Comparison of ENCODE assay signal across 1 cellular context in the genomic region with DNA sequence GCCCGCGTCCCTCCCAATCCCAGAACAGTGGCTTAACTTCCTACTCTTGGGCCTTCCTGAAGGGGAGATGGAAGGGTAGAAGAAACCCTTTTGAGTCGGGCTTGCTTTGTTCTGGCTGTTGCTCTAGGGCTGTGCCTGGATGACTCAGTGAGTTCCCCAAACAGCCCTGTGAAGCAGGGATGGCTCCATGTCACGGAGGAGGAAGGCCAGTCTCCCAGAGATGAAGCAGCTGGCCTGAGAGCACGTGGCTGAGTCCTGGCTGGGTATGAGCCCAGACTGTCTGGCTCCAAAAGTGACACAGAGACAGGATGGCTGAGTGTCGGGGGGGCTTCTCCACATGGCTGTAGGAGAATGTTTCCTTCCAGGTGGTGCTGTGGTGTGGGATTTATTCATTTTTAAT.
TF ChIP-seq lines count a peak whose summit lies in the region.

No MANE protein-coding gene starts in this region.

TF ChIP-seq in HCT116, 20 proteins besides CTCF, POLR2A, EP300 and RAD21 (continued from another document):
- TF ChIP-seq POLR2AphosphoS5 (IDR thresholded peaks at IDR 0.05; ENCODE audit: low read depth, low read length): peak; percentile 39; the same call in 1 of the 2 replicates
- peak; percentile 65 for TF ChIP-seq SP1 (IDR thresholded peaks at IDR 0.05; ENCODE audit: low read depth)
